In the genomic region with DNA sequence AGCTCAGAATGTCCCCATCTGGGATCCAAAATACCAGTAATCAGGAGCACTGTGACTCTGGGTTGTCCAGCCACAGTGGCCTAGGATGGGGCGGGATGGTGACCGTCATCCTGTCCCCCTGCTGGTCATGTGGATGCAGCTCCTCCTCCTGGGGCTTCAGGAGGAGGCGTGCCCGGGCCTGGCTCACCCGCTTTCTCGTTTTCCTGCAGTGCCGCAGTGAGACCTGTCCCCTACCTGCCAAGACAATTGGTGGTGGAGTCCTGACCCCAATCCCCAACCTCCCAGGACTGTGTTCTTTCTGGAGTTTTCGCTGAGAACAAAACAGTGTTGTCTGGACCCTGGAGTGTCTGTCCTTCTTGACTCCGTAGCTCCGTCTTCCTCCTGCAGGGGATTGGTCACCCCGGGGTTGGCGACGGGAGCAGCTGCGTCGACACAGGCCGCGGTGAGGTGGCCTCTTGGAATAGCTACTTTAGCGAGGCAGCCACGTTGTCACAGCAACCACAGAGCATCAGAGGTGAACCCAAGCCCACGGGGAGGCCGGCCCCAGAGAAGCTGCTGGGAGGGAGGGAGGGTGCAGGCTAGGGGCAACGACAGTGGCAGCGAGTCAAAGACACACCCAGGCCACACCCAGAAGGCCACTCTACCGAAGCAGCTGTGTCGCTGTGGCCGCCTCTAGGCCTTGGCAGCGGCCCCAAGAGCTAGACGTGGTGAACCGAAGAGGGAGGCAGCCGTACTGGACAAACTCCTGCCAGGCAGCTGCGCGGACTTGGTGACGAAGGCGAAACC, we compare ENCODE assay signal across 9 cellular contexts. TPM values are rescaled to one million over a fixed set of nuclear protein-coding genes. Genes with fewer than 3 reads are reported as not detected.
DNase-seq lines count a peak whose midpoint lies in the region; ATAC-seq and TF ChIP-seq lines count a peak whose summit lies in the region.
"Had no signal": no experiment of that assay in that cellular context is flagged by ENCODE, and none has a peak within 500 bp of the region (broad histone marks: within the 10 kb centered on the region; RNA-seq: fewer than 3 reads in every experiment).

No MANE protein-coding gene starts in this region.

- no peak overlapping the region for H3K9ac ChIP-seq in PC-3 (ENCODE audit: low read length)

- H3K27ac ChIP-seq in PC-3 (ENCODE audit: low read length) (no peak overlapping the region), stomach (no peak overlapping the region), spleen (peak overlapping the region in 1 of 8 donors; percentile 5)

- WGBS in stomach, 5 donors = 25 to 53% (median 35%) methylated on average over 29 to 34 of the region's 34 CpGs
- WGBS in spleen, 5 donors = 63 to 80% (median 69%) methylated on average over 30 to 34 of the region's 34 CpGs

- H2AFZ ChIP-seq in PC-3 (ENCODE audit: low read length) = no peak overlapping the region

- no peaks in the 10 kb centered on the region for H3K9me2 ChIP-seq in PC-3 (replicated peaks; ENCODE audit: low read length)

- no peak overlapping the region for H3K4me2 ChIP-seq in PC-3 (ENCODE audit: low read length)

- H3K9me3 ChIP-seq in PC-3 (ENCODE audit: low read length) (no peaks in the 10 kb centered on the region), stomach (no peaks in the 10 kb centered on the region), spleen (no peaks in the 10 kb centered on the region)

- no peaks in the 10 kb centered on the region for H3K36me3 ChIP-seq in PC-3 (ENCODE audit: low read depth, low read length)
- no peaks in the 10 kb centered on the region for H3K36me3 ChIP-seq in stomach
- no peaks in the 10 kb centered on the region for H3K36me3 ChIP-seq in spleen

- H3K4me3 ChIP-seq in PC-3 (ENCODE audit: low read length) = no peak overlapping the region
- H3K4me3 ChIP-seq in fibroblast of villous mesenchyme (ENCODE audit: low read depth, low read length) = no peak overlapping the region
- H3K4me3 ChIP-seq in stomach = no peak overlapping the region
- no peak overlapping the region for H3K4me3 ChIP-seq in spleen

- H3K79me2 ChIP-seq in PC-3 (ENCODE audit: low read length) = no peaks in the 10 kb centered on the region

- TF ChIP-seq POLR2A in stomach (IDR thresholded peaks at IDR 0.05) (no peak), spleen (IDR thresholded peaks at IDR 0.05) (no peak)

- intact Hi-C loops in PC-3 (cut with micrococcal nuclease) = no loop called here
- intact Hi-C loops in stomach (cut with DNase I; ENCODE audit: low total_unique reads) = no loop called here
- intact Hi-C loops in sciatic nerve (cut with DNase I) = no loop called here
- intact Hi-C loops in spleen (cut with DNase I; ENCODE audit: low total_unique reads) = no loop called here

- BruUV-seq in PC-3 (replicated peaks; lab: Mats Ljungman, UMichigan) = no TSS peak

- H3F3A ChIP-seq in PC-3 (ENCODE audit: low read length, unreplicated experiment) = no peaks in the 10 kb centered on the region

- CTCF ChIA-PET in PC-3 (lab: Charles Lee) = interaction anchor here (1.2 kb wide), 1 partner anchor 97 kb away, joined by 4 read pairs; no protein-coding TSS in a partner anchor

- H4K20me1 ChIP-seq in PC-3 (ENCODE audit: low read length) = no peaks in the 10 kb centered on the region

- H3K4me1 ChIP-seq in PC-3 (ENCODE audit: insufficient read depth, low read length) (no peaks in the 10 kb centered on the region), stomach (peaks cover 0 to 7% (median 0%) of the 10 kb centered on the region in 4 donors), spleen (peaks cover 0 to 3% (median under 1%) of the 10 kb centered on the region in 6 donors)

- POLR2A ChIA-PET in PC-3 (lab: Charles Lee; ENCODE audit: unreplicated experiment) = no interaction called here

- no peak for TF ChIP-seq EP300 in stomach (IDR thresholded peaks at IDR 0.05)

- H3K27me3 ChIP-seq in PC-3 (ENCODE audit: low read length) (no peaks in the 10 kb centered on the region), stomach (peaks cover 0 to 39% (median 5%) of the 10 kb centered on the region in 3 donors), spleen (replicated peaks in 1 of 7) (peaks cover 0 to 12% (median 3%) of the 10 kb centered on the region in 7 donors)

- TF ChIP-seq CTCF in PC-3 (conservative IDR thresholded peaks at IDR 0.05; ENCODE audit: low read depth, low read length) = peak; percentile 49; the same call in 1 of the 2 replicates
- peak; percentile 25 for TF ChIP-seq CTCF in fibroblast of villous mesenchyme (IDR thresholded peaks at IDR 0.05; ENCODE audit: insufficient read depth, low read depth, low read length)
- peak in 1 of 7 experiments; percentile 15 for TF ChIP-seq CTCF in stomach (IDR thresholded peaks at IDR 0.05)
- peak in 4 of 11 experiments; percentile 17 to 37 (median 24) for TF ChIP-seq CTCF in spleen (IDR thresholded peaks at IDR 0.05 in 8 of 11, conservative IDR thresholded peaks at IDR 0.05 in 3 of 11)

- DNase-seq in NCI-H1436 (lab: John Stamatoyannopoulos, UW) (peak; percentile 7), NCI-H1436 treated with DMSO at 0.1 percent for 48 hours (lab: John Stamatoyannopoulos, UW) (no peak), PC-3 (peak; percentile 29), fibroblast of villous mesenchyme (ENCODE audit: low read depth) (no peak), stomach (peak; percentile 60), sciatic nerve (ENCODE audit: low spot score) (no peak), spleen (no peak)
- DNase-seq: activated CD8-positive, alpha-beta memory T cell treated with anti-CD3 and anti-CD28 coated beads, Interleukin-2, amount 50 U/mL, for 4 hours had no signal

- ATAC-seq in PC-3 (peak; percentile 50), GM21390 (IDR thresholded peaks at IDR 0.05; ENCODE audit: unreplicated experiment) (no peak), sciatic nerve (no peak)

RNA-seq across cellular contexts. Expression of gene EMC10, which starts 10.1 kb away (rescaled TPM):
- total RNA-seq in PC-3 (2014; rRNA removed) (228 and 286 TPM in 2 replicates), fibroblast of villous mesenchyme (38.7 and 40.6 TPM in 2 replicates), stomach (100 to 1,000 TPM in 1 of 5 donors, 10 to 100 TPM in 4; 30.8 to 284 (median 61.5) TPM), sciatic nerve (66.9 TPM), spleen (10 to 100 TPM; 53.0 to 72.6 (median 62.5) TPM)
- polyA plus RNA-seq in stomach (10 to 100 TPM; 33.5 to 63.2 (median 53.7) TPM), spleen (10 to 100 TPM; 31.0 to 61.1 (median 50.5) TPM)

RNA-seq across cellular contexts. Expression of gene GARIN5A, which starts 10.5 kb away (rescaled TPM):
- total RNA-seq in PC-3 (2014; rRNA removed) = 3.5 and 6.2 TPM in 2 replicates
- total RNA-seq in fibroblast of villous mesenchyme = 0.32 TPM in 1 of 2 replicates, not detected in the other
- total RNA-seq in stomach = under 1 TPM in 3 of 5 donors, not detected in 2; 0.55 to 0.87 (median 0.58) TPM
- polyA plus RNA-seq in stomach = 1 to 10 TPM; 1.9 to 3.1 (median 2.1) TPM
- total RNA-seq in sciatic nerve = 0.45 TPM
- total RNA-seq in spleen = under 1 TPM in 1 of 7 donors, not detected in 6; 0.61 TPM
- 1 to 10 TPM in 1 of 3 donors, under 1 TPM in 2; 0.42 to 1.4 (median 0.48) TPM for polyA plus RNA-seq in spleen

RNA-seq across cellular contexts. Expression of gene MYBPC2, which starts 33.5 kb away (rescaled TPM):
- not detected in 2 replicates for total RNA-seq in PC-3 (2014; rRNA removed)
- total RNA-seq in fibroblast of villous mesenchyme = under 0.01 TPM in 1 of 2 replicates, not detected in the other
- total RNA-seq in stomach = not detected
- under 1 TPM in 2 of 3 donors, not detected in 1; 0.10 to 0.31 TPM for polyA plus RNA-seq in stomach
- total RNA-seq in sciatic nerve = not detected
- total RNA-seq in spleen = 1 to 10 TPM in 1 of 7 donors, under 1 TPM in 4, not detected in 2; 0.28 to 1.5 (median 0.40) TPM
- polyA plus RNA-seq in spleen = 1 to 10 TPM in 1 of 3 donors, under 1 TPM in 2; 0.33 to 1.7 (median 0.45) TPM

RNA-seq across cellular contexts. Expression of gene JOSD2, which starts 44.8 kb away (rescaled TPM):
- total RNA-seq in PC-3 (2014; rRNA removed) = 60.8 and 71.5 TPM in 2 replicates
- total RNA-seq in fibroblast of villous mesenchyme = 22.9 and 30.0 TPM in 2 replicates
- 10 to 100 TPM in 3 of 5 donors, 1 to 10 TPM in 1, not detected in 1; 9.9 to 61.0 (median 14.5) TPM for total RNA-seq in stomach
- polyA plus RNA-seq in stomach = 10 to 100 TPM; 68.4 to 79.4 (median 68.5) TPM
- total RNA-seq in sciatic nerve = 33.6 TPM
- 10 to 100 TPM; 21.4 to 32.1 (median 29.0) TPM for total RNA-seq in spleen
- 10 to 100 TPM; 39.2 to 54.3 (median 42.4) TPM for polyA plus RNA-seq in spleen

RNA-seq across cellular contexts. Expression of gene SPIB, which starts 47.4 kb away (rescaled TPM):
- total RNA-seq in PC-3 (2014; rRNA removed) (not detected in 2 replicates), fibroblast of villous mesenchyme (not detected in 2 replicates), stomach (10 to 100 TPM in 1 of 5 donors, under 1 TPM in 2, not detected in 2; 0.55 to 53.3 (median 0.58) TPM), sciatic nerve (2.9 TPM), spleen (10 to 100 TPM; 22.1 to 76.6 (median 34.4) TPM)
- polyA plus RNA-seq in stomach (1 to 10 TPM in 1 of 3 donors, under 1 TPM in 2; 0.19 to 1.9 (median 0.31) TPM), spleen (10 to 100 TPM; 55.5 to 90.5 (median 86.1) TPM)

Comparison
In these comparisons a context has a peak if more than half of its experiments do, and no peak if none do; other contexts are left out.
1. DNase-seq: peak in NCI-H1436 (single experiment), PC-3 (single experiment) and stomach (single experiment); none in NCI-H1436 treated with DMSO at 0.1 percent for 48 hours (single experiment), fibroblast of villous mesenchyme (single experiment), sciatic nerve (single experiment) and spleen (single experiment).